In genomic region chr5:58847041-58847440, GRCh38 we compare ENCODE assay signal across 24 cellular contexts.
DNase-seq lines count a peak whose midpoint lies in the region; ATAC-seq and TF ChIP-seq lines count a peak whose summit lies in the region.
"Had no signal": no experiment of that assay in that cellular context is flagged by ENCODE, and none has a peak within 500 bp of the region (broad histone marks: within the 10 kb centered on the region; RNA-seq: fewer than 3 reads in every experiment).

No MANE protein-coding gene starts in this region.

- H3K27ac Mint-ChIP-seq in progenitor cell of endocrine pancreas (peak overlapping the region; percentile 29), natural killer cell (no peak overlapping the region)
- H3K27ac Mint-ChIP-seq: CD14-positive monocyte; CD4-positive, alpha-beta memory T cell; CD4-positive, CD25-positive, alpha-beta regulatory T cell; CD8-positive, alpha-beta memory T cell had no signal

- TF ChIP-seq CTCF in progenitor cell of endocrine pancreas (IDR thresholded peaks at IDR 0.05; ENCODE audit: unreplicated experiment) (no peak), natural killer cell (IDR thresholded peaks at IDR 0.05) (no peak)

- peak; percentile 43 for ATAC-seq in GM18870 (IDR thresholded peaks at IDR 0.05; ENCODE audit: unreplicated experiment)
- ATAC-seq in GM19467 (IDR thresholded peaks at IDR 0.05; ENCODE audit: unreplicated experiment) = peak; percentile 45
- peak; percentile 67 for ATAC-seq in HG03354 (IDR thresholded peaks at IDR 0.05; ENCODE audit: poor library complexity, severe bottlenecking, unreplicated experiment)
- no peak for ATAC-seq in natural killer cell
- no peak for ATAC-seq in HG03175 (IDR thresholded peaks at IDR 0.05; ENCODE audit: unreplicated experiment)
- ATAC-seq: GM12878 had no signal

- DNase-seq in progenitor cell of endocrine pancreas (ENCODE audit: low spot score, unreplicated experiment) (no peak), natural killer cell (no peak), islet precursor cell (no peak), AG08396 (ENCODE audit: low spot score) (no peak)
- DNase-seq: 8988T; BE2C; C1 segment of cervical spinal cord; CD4-positive, alpha-beta memory T cell; CD4-positive, CD25-positive, alpha-beta regulatory T cell; CD8-positive, alpha-beta memory T cell; COR-L47; DMS 273 treated with DMSO at 0.1 percent for 48 hours; DMS153; DMS53; DMS79; DND-41; EL; GDM1 had no signal

- no peaks in the 10 kb centered on the region for H3K9me3 Mint-ChIP-seq in progenitor cell of endocrine pancreas (ENCODE audit: low read depth)
- no peaks in the 10 kb centered on the region for H3K9me3 Mint-ChIP-seq in natural killer cell
- H3K9me3 Mint-ChIP-seq: CD14-positive monocyte had no signal

- intact Hi-C loops in natural killer cell (cut with micrococcal nuclease) = no loop called here

- no peaks in the 10 kb centered on the region for H3K36me3 Mint-ChIP-seq in progenitor cell of endocrine pancreas (ENCODE audit: insufficient read depth)
- no peaks in the 10 kb centered on the region for H3K36me3 Mint-ChIP-seq in natural killer cell
- H3K36me3 Mint-ChIP-seq: CD14-positive monocyte; CD4-positive, alpha-beta memory T cell; CD4-positive, CD25-positive, alpha-beta regulatory T cell; CD8-positive, alpha-beta memory T cell had no signal

- no peak overlapping the region for H3K4me3 Mint-ChIP-seq in progenitor cell of endocrine pancreas (ENCODE audit: low read depth)
- H3K4me3 Mint-ChIP-seq in natural killer cell = no peak overlapping the region
- H3K4me3 Mint-ChIP-seq: CD14-positive monocyte; CD4-positive, alpha-beta memory T cell; CD4-positive, CD25-positive, alpha-beta regulatory T cell; CD8-positive, alpha-beta memory T cell had no signal

- peaks cover 32% of the 10 kb centered on the region for H3K4me1 Mint-ChIP-seq in progenitor cell of endocrine pancreas (ENCODE audit: low read depth)
- H3K4me1 Mint-ChIP-seq in natural killer cell = no peaks in the 10 kb centered on the region
- H3K4me1 Mint-ChIP-seq: CD4-positive, alpha-beta memory T cell; CD4-positive, CD25-positive, alpha-beta regulatory T cell; CD8-positive, alpha-beta memory T cell had no signal

- no peaks in the 10 kb centered on the region for H3K27me3 Mint-ChIP-seq in progenitor cell of endocrine pancreas
- H3K27me3 Mint-ChIP-seq in natural killer cell (ENCODE audit: low read depth in 2 of 2) = peaks cover 3 to 10% of the 10 kb centered on the region in 2 donors
- H3K27me3 Mint-ChIP-seq: CD4-positive, CD25-positive, alpha-beta regulatory T cell had no signal

Comparison
In these comparisons a context has a peak if more than half of its experiments do, and no peak if none do; other contexts are left out.
1. ATAC-seq: peak in GM18870 (single experiment), GM19467 (single experiment) and HG03354 (single experiment); none in natural killer cell (0 of 3) and HG03175 (single experiment).